ENCODE assay signal across 8 cellular contexts in the genomic region with DNA sequence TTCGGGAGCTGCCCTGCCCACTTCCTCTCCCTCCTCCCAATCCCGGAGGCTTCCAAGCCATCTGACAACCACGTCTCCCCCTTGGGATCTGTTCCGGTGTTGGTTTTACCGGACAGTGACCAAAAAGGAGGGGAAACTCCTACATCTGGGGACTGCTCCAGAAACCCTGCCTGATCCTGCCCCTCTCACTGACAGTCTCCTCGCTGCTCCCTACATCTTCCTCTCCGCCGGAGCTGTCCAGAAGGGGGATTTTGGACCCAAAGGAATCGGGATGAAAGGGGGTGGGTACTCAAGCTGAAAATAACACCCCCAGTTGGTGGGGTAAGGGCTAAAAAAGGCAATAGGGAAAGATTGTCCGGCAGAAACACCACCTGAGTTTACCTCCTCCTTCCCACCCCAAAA. TPM values are rescaled to one million over a fixed set of nuclear protein-coding genes. Genes with fewer than 3 reads are reported as not detected.
DNase-seq lines count a peak whose midpoint lies in the region; ATAC-seq, FAIRE-seq and TF ChIP-seq lines count a peak whose summit lies in the region.

No MANE protein-coding gene starts in this region.

- no peak for TF ChIP-seq CTCF in breast epithelium (IDR thresholded peaks at IDR 0.05)
- no peak for TF ChIP-seq CTCF in D721Med (IDR thresholded peaks at IDR 0.05; ENCODE audit: insufficient read depth, missing control alignments)

- H3K4me1 ChIP-seq in SJCRH30 = no peaks in the 10 kb centered on the region
- H3K4me1 ChIP-seq in breast epithelium = peaks cover 0 to 2% of the 10 kb centered on the region in 2 donors
- H3K4me1 ChIP-seq in iPS-15b (ENCODE audit: control insufficient read depth, insufficient read depth, low read length) = peaks cover 18% of the 10 kb centered on the region

- intact Hi-C loops in breast epithelium (cut with DNase I; ENCODE audit: low total_unique reads) = no loop called here

- DNase-seq in DMS114 treated with DMSO at 0.1 percent for 48 hours (lab: John Stamatoyannopoulos, UW; ENCODE audit: unreplicated experiment) = peak; percentile 64
- peak; percentile 45 for DNase-seq in HuH-7.5 (ENCODE audit: low spot score)
- peak; percentile 85 to 89 for DNase-seq in SJCRH30
- DNase-seq in breast epithelium (ENCODE audit: low spot score in 2 of 2) = peak; percentile 68 to 74
- peak; percentile 68 for DNase-seq in renal cortical epithelial cell (ENCODE audit: low read depth)
- no peak for DNase-seq in D721Med (ENCODE audit: insufficient read length, low spot score)

- no peak for ATAC-seq in HG03342 (IDR thresholded peaks at IDR 0.05; ENCODE audit: unreplicated experiment)

- H3K9ac ChIP-seq in iPS-15b (ENCODE audit: low read depth, low read length) = peak overlapping the region; percentile 79

- H3K27ac ChIP-seq in SJCRH30 (peak overlapping the region; percentile 82), breast epithelium (peak overlapping the region; percentile 99 to 100)

- peak; percentile 89 for TF ChIP-seq POLR2A in breast epithelium (IDR thresholded peaks at IDR 0.05)

- no peak for FAIRE-seq in D721Med (lab: Jason Lieb, UNC)

- H3K36me3 ChIP-seq in SJCRH30 (no peaks in the 10 kb centered on the region), breast epithelium (no peaks in the 10 kb centered on the region), iPS-15b (ENCODE audit: control insufficient read depth, insufficient read depth, low read length) (no peaks in the 10 kb centered on the region)

- no peaks in the 10 kb centered on the region for H3K27me3 ChIP-seq in SJCRH30
- H3K27me3 ChIP-seq in breast epithelium = no peaks in the 10 kb centered on the region
- no peaks in the 10 kb centered on the region for H3K27me3 ChIP-seq in iPS-15b (ENCODE audit: control insufficient read depth, insufficient read depth, low read length)

- no peaks in the 10 kb centered on the region for H3K9me3 ChIP-seq in SJCRH30 (replicated peaks)
- H3K9me3 ChIP-seq in breast epithelium = no peaks in the 10 kb centered on the region
- no peaks in the 10 kb centered on the region for H3K9me3 ChIP-seq in iPS-15b (ENCODE audit: control insufficient read depth, insufficient read depth, low read length)

- H3K4me3 ChIP-seq in SJCRH30 (peak overlapping the region; percentile 75), breast epithelium (peak overlapping the region; percentile 84 to 99 (median 87)), iPS-15b (ENCODE audit: low read depth, low read length) (peak overlapping the region; percentile 76)

RNA-seq across cellular contexts. Expression of a gene that starts 1.5 kb away (rescaled TPM):
- total RNA-seq in SJCRH30 (2014; rRNA removed; shearing (Covaris generic)) = 6.5 and 8.1 TPM in 2 replicates
- total RNA-seq in breast epithelium (10 to 100 TPM; 16.3 to 29.9 (median 19.3) TPM), renal cortical epithelial cell (7.5 and 15.3 TPM in 2 replicates)
